Comparison of ENCODE assay signal across 19 cellular contexts in genomic region chr2:54388093-54388492, GRCh38.
A peak's percentile ranks its signal among the peaks of the same experiment; 100 is the strongest.
DNase-seq lines count a peak whose midpoint lies in the region; ATAC-seq and TF ChIP-seq lines count a peak whose summit lies in the region.
"Had no signal": no experiment of that assay in that cellular context is flagged by ENCODE, and none has a peak within 500 bp of the region (broad histone marks: within the 10 kb centered on the region; RNA-seq: fewer than 3 reads in every experiment).

No MANE protein-coding gene starts in this region.

- H3K27ac Mint-ChIP-seq in nephron, result peak overlapping the region; percentile 67 to 98 (median 91)
- H3K27ac Mint-ChIP-seq in activated T-helper 1 cell treated with anti-CD3 and anti-CD28 coated beads, Interleukin-12 subunit alpha, Interleukin-12 subunit beta, Interleukin-2, Interleukin-4 antibody, amounts not matched to agents 30 ng/mL and 10 ng/mL and 1 ng/mL, durations not matched to agents 14 hours and 24 hours and 36 hours, result no peak overlapping the region

- intact Hi-C loops in heart right ventricle (cut with DNase I) (loop anchor here in 1 of 10 donors (10.0 kb wide), 1 partner anchor 53 kb away; a partner anchor contains a TSS), cardiac septum (cut with DNase I) (no loop called here)
- intact Hi-C loops in activated T-helper 1 cell treated with anti-CD3 and anti-CD28 coated beads, Interleukin-12 subunit alpha, Interleukin-12 subunit beta, Interleukin-2, Interleukin-4 antibody, amounts not matched to agents 30 ng/mL and 10 ng/mL and 1 ng/mL, durations not matched to agents 14 hours and 24 hours and 36 hours (cut with micrococcal nuclease), result no loop called here

- no peak overlapping the region for H3K4me3 ChIP-seq in heart right ventricle
- no peak overlapping the region for H3K4me3 ChIP-seq in ectodermal cell (ENCODE audit: insufficient read depth, low read depth, low read length)
- H3K4me3 ChIP-seq: GM23248, hepatocyte had no signal

- H3K4me1 ChIP-seq in heart right ventricle (peaks cover 4 to 70% (median 42%) of the 10 kb centered on the region in 9 donors), ectodermal cell (ENCODE audit: control insufficient read depth, insufficient read depth, low read length) (peaks cover 8% of the 10 kb centered on the region)

- no peak overlapping the region for H3K4me3 Mint-ChIP-seq in nephron
- H3K4me3 Mint-ChIP-seq in activated T-helper 1 cell treated with anti-CD3 and anti-CD28 coated beads, Interleukin-12 subunit alpha, Interleukin-12 subunit beta, Interleukin-2, Interleukin-4 antibody, amounts not matched to agents 30 ng/mL and 10 ng/mL and 1 ng/mL, durations not matched to agents 14 hours and 24 hours and 36 hours, result no peak overlapping the region

- 83 to 86% methylated on average over 3 of the region's 3 CpGs for WGBS in heart right ventricle, 2 donors
- WGBS in ectodermal cell, 2 experiments, result 61 to 65% methylated on average over 3 of the region's 3 CpGs

- H3K9me3 ChIP-seq in heart right ventricle (no peaks in the 10 kb centered on the region), ectodermal cell (ENCODE audit: control insufficient read depth, low read length) (no peaks in the 10 kb centered on the region)

- H3K27me3 Mint-ChIP-seq in nephron (ENCODE audit: low read depth), result no peaks in the 10 kb centered on the region
- H3K27me3 Mint-ChIP-seq in activated T-helper 1 cell treated with anti-CD3 and anti-CD28 coated beads, Interleukin-12 subunit alpha, Interleukin-12 subunit beta, Interleukin-2, Interleukin-4 antibody, amounts not matched to agents 30 ng/mL and 10 ng/mL and 1 ng/mL, durations not matched to agents 14 hours and 24 hours and 36 hours (ENCODE audit: insufficient read depth), result peaks cover 6% of the 10 kb centered on the region

- H3K4me1 Mint-ChIP-seq in nephron, result peaks cover 56% of the 10 kb centered on the region
- no peaks in the 10 kb centered on the region for H3K4me1 Mint-ChIP-seq in activated T-helper 1 cell treated with anti-CD3 and anti-CD28 coated beads, Interleukin-12 subunit alpha, Interleukin-12 subunit beta, Interleukin-2, Interleukin-4 antibody, amounts not matched to agents 30 ng/mL and 10 ng/mL and 1 ng/mL, durations not matched to agents 14 hours and 24 hours and 36 hours (ENCODE audit: low read depth)

- DNase-seq in heart right ventricle, result no peak
- DNase-seq in cardiac septum (ENCODE audit: low spot score), result no peak
- DNase-seq in stimulated activated CD4-positive, alpha-beta T cell treated with anti-CD3 and anti-CD28 coated beads, Interleukin-4, amount 100 ng/mL, for 1 hour, result no peak
- no peak for DNase-seq in activated T-helper 1 cell treated with anti-CD3 and anti-CD28 coated beads, Interleukin-12 subunit alpha, Interleukin-12 subunit beta, Interleukin-2, Interleukin-4 antibody, amounts not matched to agents 30 ng/mL and 10 ng/mL and 1 ng/mL, durations not matched to agents 14 hours and 24 hours and 36 hours (ENCODE audit: low spot score)
- DNase-seq: activated naive CD4-positive, alpha-beta T cell treated with Interleukin-2 at 50 U/mL for 16 hours; activated T-cell treated with anti-CD3 and anti-CD28 coated beads for 4 hours; Calu3; NCI-H1105 treated with DMSO at 0.1 percent for 48 hours; NCI-H2107; NCI-H524; SHP77; stimulated activated CD4-positive, alpha-beta T cell treated with anti-CD3 and anti-CD28 coated beads, Interleukin-1b, Interleukin-23, amount 100 ng/mL, for 48 hours; stimulated activated naive CD8-positive, alpha-beta T cell treated with anti-CD3 and anti-CD28 coated beads, Interleukin-15, Interleukin-2, amounts not matched to agents 100 U/mL and 50 U/mL, for 24 hours had no signal

- no peaks in the 10 kb centered on the region for H3K36me3 Mint-ChIP-seq in nephron (ENCODE audit: low read depth)
- no peaks in the 10 kb centered on the region for H3K36me3 Mint-ChIP-seq in activated T-helper 1 cell treated with anti-CD3 and anti-CD28 coated beads, Interleukin-12 subunit alpha, Interleukin-12 subunit beta, Interleukin-2, Interleukin-4 antibody, amounts not matched to agents 30 ng/mL and 10 ng/mL and 1 ng/mL, durations not matched to agents 14 hours and 24 hours and 36 hours (ENCODE audit: low read depth)

- TF ChIP-seq CTCF in heart right ventricle (IDR thresholded peaks at IDR 0.05), result no peak
- no peak for TF ChIP-seq CTCF in nephron (IDR thresholded peaks at IDR 0.05; ENCODE audit: unreplicated experiment in 3 of 3)

- H3K27me3 ChIP-seq in heart right ventricle (no peaks in the 10 kb centered on the region), ectodermal cell (ENCODE audit: control insufficient read depth, insufficient read depth, low read length, poor library complexity, severe bottlenecking) (no peaks in the 10 kb centered on the region)
- H3K27me3 ChIP-seq: hepatocyte had no signal

- no peak for ATAC-seq in heart right ventricle
- no peak for ATAC-seq in GM21619 (IDR thresholded peaks at IDR 0.05; ENCODE audit: unreplicated experiment)
- ATAC-seq: stimulated activated naive CD8-positive, alpha-beta T cell treated with anti-CD3 and anti-CD28 coated beads, Interleukin-15, Interleukin-2, amounts not matched to agents 100 U/mL and 50 U/mL, for 24 hours had no signal

- no peaks in the 10 kb centered on the region for H3K9me3 Mint-ChIP-seq in nephron
- H3K9me3 Mint-ChIP-seq in activated T-helper 1 cell treated with anti-CD3 and anti-CD28 coated beads, Interleukin-12 subunit alpha, Interleukin-12 subunit beta, Interleukin-2, Interleukin-4 antibody, amounts not matched to agents 30 ng/mL and 10 ng/mL and 1 ng/mL, durations not matched to agents 14 hours and 24 hours and 36 hours, result no peaks in the 10 kb centered on the region

- H3K36me3 ChIP-seq in heart right ventricle (no peaks in the 10 kb centered on the region), ectodermal cell (ENCODE audit: control insufficient read depth, insufficient read depth, low read length) (no peaks in the 10 kb centered on the region)

- peak overlapping the region; percentile 47 to 95 (median 80) for H3K27ac ChIP-seq in heart right ventricle
- peak overlapping the region; percentile 64 for H3K27ac ChIP-seq in ectodermal cell (ENCODE audit: insufficient read depth, low read depth, low read length, poor library complexity, severe bottlenecking)
- H3K27ac ChIP-seq in temporal lobe (ENCODE audit: low read depth, low read length), result peak overlapping the region; percentile 4
- H3K27ac ChIP-seq: hepatocyte had no signal

Comparison
In these comparisons a context has a peak if more than half of its experiments do, and no peak if none do; other contexts are left out.
1. H3K27ac ChIP-seq: peak in every context shown above with its lines; median percentile 80 in heart right ventricle; 64 in ectodermal cell; 4 in temporal lobe.